ENCODE assay signal across 29 cellular contexts in genomic region chr9:20557286-20557685, GRCh38.
DNase-seq lines count a peak whose midpoint lies in the region; ATAC-seq, FAIRE-seq and TF ChIP-seq lines count a peak whose summit lies in the region.
"Had no signal": no experiment of that assay in that cellular context is flagged by ENCODE, and none has a peak within 500 bp of the region (broad histone marks: within the 10 kb centered on the region; RNA-seq: fewer than 3 reads in every experiment).

No MANE protein-coding gene starts in this region.

- no peak overlapping the region for H3K56ac ChIP-seq in H1 (replicated peaks; ENCODE audit: insufficient read length, low read depth, low read length)

- no peak for TF ChIP-seq CTCF in HepG2 (CRISPR knock-in tag; IDR thresholded peaks at IDR 0.05)
- TF ChIP-seq CTCF in right lobe of liver (IDR thresholded peaks at IDR 0.05): no peak
- no peak for TF ChIP-seq CTCF in Loucy (conservative IDR thresholded peaks at IDR 0.05; ENCODE audit: low read length)
- TF ChIP-seq CTCF in H1 (IDR thresholded peaks at IDR 0.05; ENCODE audit: control extremely low read depth in 1 of 3, insufficient read depth in 1 of 3, low read depth in 1 of 3, low read length in 3 of 3): no peak
- no peak for TF ChIP-seq CTCF in thyroid gland (IDR thresholded peaks at IDR 0.05)

- H2BK5ac ChIP-seq in H1 (ENCODE audit: low read depth, low read length): no peak overlapping the region

- no peak overlapping the region for H3K23ac ChIP-seq in H1 (ENCODE audit: insufficient read length)

- TF ChIP-seq RAD21 in HepG2 (CRISPR knock-in tag; IDR thresholded peaks at IDR 0.05) (no peak), H1 (IDR thresholded peaks at IDR 0.05 in 1 of 2, conservative IDR thresholded peaks at IDR 0.05 in 1 of 2; ENCODE audit: low read depth in 2 of 2, low read length in 2 of 2) (no peak)

- intact Hi-C loops in HepG2 (cut with micrococcal nuclease; ENCODE audit: unreplicated experiment): no loop called here
- intact Hi-C loops in right lobe of liver (cut with DNase I): no loop called here
- intact Hi-C loops in thyroid gland (cut with DNase I): no loop called here

- in situ Hi-C loops in HepG2 (cut with HindIII; ENCODE audit: extremely low pct_ligation_motif_present, low pct_unique_long_range_greater_than_20kb): loop anchor here (10.0 kb wide), 1 partner anchor 48 kb away; no protein-coding TSS in a partner anchor

- no peak overlapping the region for H3K27ac ChIP-seq in HepG2 (ENCODE audit: extremely low read length, insufficient read depth, low read length)
- H3K27ac ChIP-seq in right lobe of liver: no peak overlapping the region
- H3K27ac ChIP-seq in H1 (ENCODE audit: low read depth, low read length): no peak overlapping the region
- H3K27ac ChIP-seq in thyroid gland: peak overlapping the region in 2 of 3 donors; percentile 47 to 60
- H3K27ac ChIP-seq: ascending aorta, C4-2B, heart right ventricle, thoracic aorta, vagina had no signal

- H3K4me2 ChIP-seq in HepG2 (ENCODE audit: low read depth, low read length): no peak overlapping the region
- H3K4me2 ChIP-seq in Loucy (ENCODE audit: low read depth, low read length, poor library complexity, severe bottlenecking): peak overlapping the region; percentile 33
- H3K4me2 ChIP-seq in H1 (ENCODE audit: insufficient read depth in 1 of 2, low read depth in 2 of 2, low read length in 2 of 2): no peak overlapping the region

- TF ChIP-seq EP300 in HepG2 (IDR thresholded peaks at IDR 0.05; ENCODE audit: low read depth in 2 of 2, low read length in 2 of 2) (no peak), HepG2 (CRISPR knock-in tag; IDR thresholded peaks at IDR 0.05; ENCODE audit: borderline replicate concordance) (no peak), H1 (IDR thresholded peaks at IDR 0.05; ENCODE audit: borderline replicate concordance in 1 of 2, low read depth in 2 of 2, low read length in 2 of 2) (no peak)

- H2BK15ac ChIP-seq in H1 (ENCODE audit: low read length): no peak overlapping the region

- no peak for FAIRE-seq in HepG2 (lab: Jason Lieb, UNC)
- FAIRE-seq in H1 (lab: Jason Lieb, UNC): no peak

- DNase-seq in HepG2 (ENCODE audit: low spot score): no peak
- no peak for DNase-seq in right lobe of liver
- no peak for DNase-seq in H1 (ENCODE audit: low read depth in 1 of 2, low spot score in 2 of 2)
- no peak for DNase-seq in thyroid gland
- DNase-seq in NCI-H345 (lab: John Stamatoyannopoulos, UW): no peak
- DNase-seq: activated CD4-positive, alpha-beta T cell treated with anti-CD3 and anti-CD28 coated beads, Interleukin-2, amount 50 U/mL, for 48 hours; Calu3; cortex of kidney; effector memory CD8-positive, alpha-beta T cell; GF-D8; heart right ventricle; Kasumi-1; kidney glomerular epithelial cell; NCI-H1694; NCI-H2171 treated with DMSO at 0.1 percent for 48 hours; NCI-H524; NK-92 treated with Interleukin-12 subunit alpha and Interleukin-12 subunit beta, amount 100 ng/mL, for 24 hours; PC-3; stimulated activated CD4-positive, alpha-beta T cell treated with anti-CD3 and anti-CD28 coated beads, Interleukin-15, amount 100 ng/mL, for 24 hours; stimulated activated naive CD4-positive, alpha-beta T cell treated with Interleukin-2 at 50 U/mL for 16 hours had no signal

- no peak overlapping the region for H4K5ac ChIP-seq in H1 (ENCODE audit: insufficient read length, low read depth, low read length)

- no peak for ATAC-seq in HepG2
- ATAC-seq in right lobe of liver: no peak
- no peak for ATAC-seq in GM21529 (IDR thresholded peaks at IDR 0.05; ENCODE audit: unreplicated experiment)
- no peak for ATAC-seq in HG02759 (IDR thresholded peaks at IDR 0.05; ENCODE audit: unreplicated experiment)
- ATAC-seq: effector memory CD8-positive, alpha-beta T cell; PC-3; WTC11 had no signal

- no peaks in the 10 kb centered on the region; the same call in 1 of the 2 replicates for H4K20me1 ChIP-seq in HepG2 (ENCODE audit: insufficient read depth, low read length)
- H4K20me1 ChIP-seq in Loucy (ENCODE audit: insufficient read depth, low read length, poor library complexity, severe bottlenecking): peaks cover 40% of the 10 kb centered on the region
- H4K20me1 ChIP-seq in H1 (replicated peaks in 1 of 2; ENCODE audit: control insufficient read depth in 1 of 2, insufficient read depth in 2 of 2, low read length in 2 of 2): no peaks in the 10 kb centered on the region

- TF ChIP-seq POLR2A in HepG2 (IDR thresholded peaks at IDR 0.05; ENCODE audit: insufficient read depth in 1 of 2, low read depth in 2 of 2, low read length in 2 of 2) (no peak), right lobe of liver (IDR thresholded peaks at IDR 0.05) (no peak), H1 (IDR thresholded peaks at IDR 0.05; ENCODE audit: control extremely low read depth in 1 of 2, low read depth in 2 of 2, low read length in 2 of 2) (no peak), thyroid gland (IDR thresholded peaks at IDR 0.05) (no peak)

- no peak overlapping the region for H4K91ac ChIP-seq in H1 (replicated peaks; ENCODE audit: insufficient read length, low read length)

- no peaks in the 10 kb centered on the region for H3K79me1 ChIP-seq in H1 (ENCODE audit: low read depth, low read length)

- H3K9me3 ChIP-seq in HepG2 (ENCODE audit: low read length): no peaks in the 10 kb centered on the region
- no peaks in the 10 kb centered on the region for H3K9me3 ChIP-seq in right lobe of liver
- no peaks in the 10 kb centered on the region for H3K9me3 ChIP-seq in Loucy (ENCODE audit: insufficient read depth, low read depth, low read length)
- no peaks in the 10 kb centered on the region for H3K9me3 ChIP-seq in H1 (ENCODE audit: insufficient read depth in 2 of 2, low read depth in 1 of 2, low read length in 1 of 2)
- no peaks in the 10 kb centered on the region for H3K9me3 ChIP-seq in thyroid gland
- H3K9me3 ChIP-seq: ascending aorta, heart right ventricle, thoracic aorta, vagina had no signal

- no peaks in the 10 kb centered on the region for H3K27me3 ChIP-seq in HepG2 (ENCODE audit: control insufficient read depth in 1 of 2, insufficient read depth in 2 of 2, low read length in 2 of 2)
- H3K27me3 ChIP-seq in right lobe of liver: no peaks in the 10 kb centered on the region
- no peaks in the 10 kb centered on the region for H3K27me3 ChIP-seq in Loucy (ENCODE audit: insufficient read depth, low read length, poor library complexity, severe bottlenecking)
- H3K27me3 ChIP-seq in H1 (replicated peaks in 1 of 4; ENCODE audit: control insufficient read depth in 3 of 4, extremely low read depth in 1 of 4, insufficient read depth in 3 of 4, low read length in 3 of 4): no peaks in the 10 kb centered on the region
- H3K27me3 ChIP-seq in thyroid gland: no peaks in the 10 kb centered on the region
- H3K27me3 ChIP-seq: ascending aorta, heart right ventricle, vagina had no signal

- H3K4me1 ChIP-seq in HepG2 (ENCODE audit: insufficient read depth, low read length) (peaks cover 15% of the 10 kb centered on the region), right lobe of liver (no peaks in the 10 kb centered on the region), Loucy (ENCODE audit: insufficient read depth, low read length, poor library complexity, severe bottlenecking) (peaks cover 53% of the 10 kb centered on the region), H1 (replicated peaks in 1 of 4; ENCODE audit: control insufficient read depth in 3 of 4, insufficient read depth in 4 of 4, low read length in 3 of 4) (peaks cover 0 to 9% (median 5%) of the 10 kb centered on the region in 4 experiments; a peak in 5 of 7 replicates), thyroid gland (peaks cover 73 to 74% of the 10 kb centered on the region in 2 donors)

- H3K79me2 ChIP-seq in HepG2 (ENCODE audit: insufficient read depth, low read length): no peaks in the 10 kb centered on the region
- H3K79me2 ChIP-seq in Loucy (ENCODE audit: insufficient read depth, low read length): peaks cover 87% of the 10 kb centered on the region
- no peaks in the 10 kb centered on the region for H3K79me2 ChIP-seq in H1 (ENCODE audit: control insufficient read depth in 1 of 2, insufficient read depth in 2 of 2, low read length in 2 of 2)

- 52% methylated on average over 1 of the region's 1 CpG for WGBS in HepG2 (ENCODE audit: low lambda C conversion rate)
- 86% methylated on average over 1 of the region's 1 CpG for WGBS in right lobe of liver (ENCODE audit: insufficient coverage, low coverage, low lambda C conversion rate, missing lambda C conversion rate)
- WGBS in H1 (ENCODE audit: extremely low coverage in 1 of 2, insufficient coverage in 1 of 2, insufficient read length in 1 of 2, insufficient replicate concordance in 2 of 2, low coverage in 1 of 2, low lambda C conversion rate in 2 of 2, missing lambda C conversion rate in 1 of 2), 2 experiments: 95% methylated on average over 1 of the region's 1 CpG; no CpG with 5 or more reads in 1 of the 2 experiments
- 94 to 97% methylated on average over 1 of the region's 1 CpG for WGBS in thyroid gland, 2 donors

- no peak overlapping the region for H2BK120ac ChIP-seq in H1 (replicated peaks; ENCODE audit: low read depth, low read length)

- H3K4me3 ChIP-seq in HepG2 (replicated peaks in 1 of 3; ENCODE audit: insufficient read depth in 1 of 3, low read depth in 2 of 3, low read length in 3 of 3) (no peak overlapping the region), right lobe of liver (no peak overlapping the region), Loucy (ENCODE audit: low read length, poor library complexity, severe bottlenecking) (no peak overlapping the region), H1 (ENCODE audit: extremely low read depth in 1 of 4, insufficient read depth in 2 of 4, low read depth in 3 of 4, low read length in 4 of 4) (no peak overlapping the region), thyroid gland (replicated peaks in 1 of 3) (no peak overlapping the region)
- H3K4me3 ChIP-seq: ascending aorta, heart right ventricle, lung, thoracic aorta, vagina had no signal

- H3K9me2 ChIP-seq in Loucy (replicated peaks; ENCODE audit: low read depth, low read length): no peaks in the 10 kb centered on the region

- no peak overlapping the region for H2BK12ac ChIP-seq in H1 (ENCODE audit: low read depth, low read length)

- no peak overlapping the region for H3K14ac ChIP-seq in H1 (ENCODE audit: insufficient read length)

- H3K9ac ChIP-seq in HepG2 (ENCODE audit: insufficient read depth, low read depth, low read length) (no peak overlapping the region), Loucy (ENCODE audit: low read depth, low read length, poor library complexity, severe bottlenecking) (no peak overlapping the region), H1 (replicated peaks in 1 of 4; ENCODE audit: extremely low read depth in 1 of 4, low read depth in 3 of 4, low read length in 3 of 4) (no peak overlapping the region)

- no peaks in the 10 kb centered on the region for H3F3A ChIP-seq in Loucy (ENCODE audit: low read depth)

- H2BK20ac ChIP-seq in H1 (ENCODE audit: low read length): no peak overlapping the region

- CTCF ChIA-PET in HepG2 (lab: Yijun Ruan, JAX; ENCODE audit: low intra/inter-chr PET ratio, low total read pairs): no interaction called here
- CTCF ChIA-PET in H1 (lab: Charles Lee; ENCODE audit: partially characterized antibody): interaction anchor here (0.9 kb wide), 2 partner anchors 200 to 611 kb away, joined by 3 read pairs; no protein-coding TSS in a partner anchor

- H3K36me3 ChIP-seq in HepG2 (replicated peaks in 1 of 2; ENCODE audit: control insufficient read depth in 1 of 2, insufficient read depth in 2 of 2, low read length in 2 of 2) (no peaks in the 10 kb centered on the region), right lobe of liver (no peaks in the 10 kb centered on the region), Loucy (ENCODE audit: insufficient read depth, low read length) (no peaks in the 10 kb centered on the region), H1 (ENCODE audit: control insufficient read depth in 2 of 4, insufficient read depth in 4 of 4, low read length in 3 of 4) (no peaks in the 10 kb centered on the region), thyroid gland (no peaks in the 10 kb centered on the region)
- H3K36me3 ChIP-seq: ascending aorta, heart right ventricle, thoracic aorta, vagina had no signal

- no peak overlapping the region for H4K8ac ChIP-seq in H1 (ENCODE audit: extremely low read depth, insufficient read depth, low read length)

- no peak overlapping the region for H2AFZ ChIP-seq in HepG2 (ENCODE audit: low read length)
- no peak overlapping the region for H2AFZ ChIP-seq in Loucy (ENCODE audit: low read length)
- H2AFZ ChIP-seq in H1 (ENCODE audit: low read length): no peak overlapping the region

- H2AK5ac ChIP-seq in H1 (ENCODE audit: low read depth, low read length): no peak overlapping the region

- POLR2A ChIA-PET in HepG2 (lab: Yijun Ruan, JAX): no interaction called here
- POLR2A ChIA-PET in H1 (lab: Charles Lee; ENCODE audit: partially characterized antibody): interaction anchor here (0.5 kb wide), 1 partner anchor 11 kb away, joined by 3 read pairs; no protein-coding TSS in a partner anchor

- BruUV-seq in HepG2 (replicated peaks; lab: Mats Ljungman, UMichigan): no TSS peak

- H3K4ac ChIP-seq in H1 (replicated peaks; ENCODE audit: insufficient read length, low read depth, low read length): no peak overlapping the region

- no peak overlapping the region for H3K18ac ChIP-seq in H1 (ENCODE audit: extremely low read depth, low read length)

- no peaks in the 10 kb centered on the region; the same call in 1 of the 2 replicates for H3K23me2 ChIP-seq in H1 (ENCODE audit: low read depth, low read length)

Comparison
In these comparisons a context has a peak if more than half of its experiments do, and no peak if none do; other contexts are left out.
1. H3K27ac ChIP-seq: peak in thyroid gland (2 of 3); none in HepG2 (single experiment), right lobe of liver (0 of 3) and H1 (single experiment).
2. Of the 41 proteins assayed by ChIP-seq in both HepG2 and H1: peak only in HepG2: none; only in H1: none; in both: MAFK; in neither: 40.